ENCODE assay signal across 8 cellular contexts in the genomic region with DNA sequence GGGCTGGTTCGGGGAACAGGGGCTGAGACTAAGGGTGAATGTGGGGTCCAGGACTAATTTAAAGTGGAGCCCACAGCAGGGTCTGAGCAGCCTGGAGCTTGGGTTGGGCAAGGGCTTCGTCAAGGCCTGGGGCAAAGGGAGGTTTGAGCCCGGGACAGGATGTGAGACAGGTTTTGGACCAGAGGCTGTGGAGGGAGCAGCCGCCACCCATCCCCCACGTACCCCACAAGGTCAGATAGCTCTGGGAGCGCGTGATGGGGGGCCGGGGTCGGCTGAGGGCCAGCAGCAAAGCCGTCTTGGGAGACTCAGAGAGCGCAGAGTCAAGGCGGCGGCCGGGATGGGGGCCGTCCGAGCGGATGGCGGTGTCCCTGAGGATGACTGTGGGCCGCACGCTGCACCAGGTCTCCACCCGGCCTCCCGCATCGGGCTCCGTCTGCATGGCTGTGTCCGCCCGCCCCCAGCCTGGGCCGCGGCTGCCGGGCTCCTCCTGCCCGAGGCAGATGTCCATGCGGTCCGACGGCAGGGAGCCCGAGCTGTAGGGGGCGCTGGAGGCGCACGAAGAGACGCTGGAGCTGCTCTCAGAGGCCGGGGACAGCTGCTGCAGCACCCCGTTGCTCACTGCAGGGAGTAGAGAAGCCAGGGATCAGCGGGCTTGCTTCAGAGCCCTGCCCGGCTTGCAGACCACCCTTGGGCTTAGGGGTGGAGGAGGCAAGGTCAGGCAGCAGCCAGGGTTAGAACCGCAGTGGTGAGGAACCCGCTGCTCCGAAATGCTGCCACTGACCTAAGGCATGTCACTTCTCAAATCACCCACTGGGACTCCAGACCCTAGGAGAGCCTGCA. TPM values are rescaled to one million over a fixed set of nuclear protein-coding genes. Genes with fewer than 3 reads are reported as not detected.
DNase-seq lines count a peak whose midpoint lies in the region; ATAC-seq, FAIRE-seq and TF ChIP-seq lines count a peak whose summit lies in the region.

No MANE protein-coding gene starts in this region.

- intact Hi-C loops in sciatic nerve (cut with DNase I), result no loop called here

- TF ChIP-seq CTCF in MM.1S (IDR thresholded peaks at IDR 0.05; ENCODE audit: low read length), result peak; percentile 76
- TF ChIP-seq CTCF in astrocyte (IDR thresholded peaks at IDR 0.05; ENCODE audit: insufficient read depth, low read depth, low read length), result peak; percentile 56
- peak; percentile 89 for TF ChIP-seq CTCF in hepatocyte (IDR thresholded peaks at IDR 0.05; ENCODE audit: poor library complexity)

- peaks cover 2% of the 10 kb centered on the region for H3K36me3 Mint-ChIP-seq in astrocyte (ENCODE audit: low read depth, unreplicated experiment)

- H3K9ac ChIP-seq in MM.1S (ENCODE audit: low read length) (no peak overlapping the region), astrocyte (ENCODE audit: low read length) (no peak overlapping the region)

- H3K27ac ChIP-seq in MM.1S (ENCODE audit: low read length), result no peak overlapping the region
- H3K27ac ChIP-seq in astrocyte (ENCODE audit: low read depth, low read length), result no peak overlapping the region
- no peak overlapping the region for H3K27ac ChIP-seq in hepatocyte

- H3K4me3 ChIP-seq in MM.1S (ENCODE audit: low read length) (no peak overlapping the region; the same call in 1 of the 2 replicates), astrocyte (ENCODE audit: insufficient read depth, low read depth, low read length) (no peak overlapping the region), hepatocyte (no peak overlapping the region)

- peak overlapping the region; percentile 66 for H3K27ac Mint-ChIP-seq in astrocyte (ENCODE audit: unreplicated experiment)

- no peaks in the 10 kb centered on the region for H3K9me3 Mint-ChIP-seq in astrocyte (ENCODE audit: unreplicated experiment)

- H4K20me1 ChIP-seq in MM.1S (ENCODE audit: insufficient read depth, low read length) (no peaks in the 10 kb centered on the region), astrocyte (ENCODE audit: insufficient read depth, low read length) (no peaks in the 10 kb centered on the region), hepatocyte (ENCODE audit: insufficient read depth, poor library complexity, severe bottlenecking) (no peaks in the 10 kb centered on the region)

- WGBS in hepatocyte (ENCODE audit: low lambda C conversion rate, missing lambda C conversion rate), result 19% methylated on average over 42 of the region's 45 CpGs

- DNase-seq in GM03348 (ENCODE audit: low spot score) (peak; percentile 93), MM.1S (peak; percentile 68), T-helper 22 cell (ENCODE audit: low read depth) (peak; percentile 30), astrocyte (ENCODE audit: low read depth) (peak; percentile 45), hepatocyte (ENCODE audit: low spot score) (peak; percentile 94), sciatic nerve (ENCODE audit: low spot score) (peak; percentile 92), NK-92 (lab: John Stamatoyannopoulos, UW; ENCODE audit: unreplicated experiment) (no peak)

- FAIRE-seq in astrocyte (lab: Jason Lieb, UNC), result no peak

- H3K4me2 ChIP-seq in MM.1S (ENCODE audit: low read depth, low read length) (peak overlapping the region; percentile 31; the same call in 1 of the 2 replicates), astrocyte (ENCODE audit: low read length) (peak overlapping the region; percentile 51), hepatocyte (peak overlapping the region; percentile 69)

- ATAC-seq in sciatic nerve (peak; percentile 72), HG02571 (IDR thresholded peaks at IDR 0.05; ENCODE audit: unreplicated experiment) (no peak)

- H3K4me1 ChIP-seq in MM.1S (ENCODE audit: low read length), result 0 out of 2 replicates have a peak, but pooled peaks cover 3% of the 10 kb centered on the region
- peaks cover 25% of the 10 kb centered on the region for H3K4me1 ChIP-seq in astrocyte (ENCODE audit: insufficient read depth, low read length)
- peaks cover 9% of the 10 kb centered on the region for H3K4me1 ChIP-seq in hepatocyte (ENCODE audit: insufficient read depth)

- H3K9me2 ChIP-seq in MM.1S (replicated peaks; ENCODE audit: insufficient read depth, low read length), result no peaks in the 10 kb centered on the region
- H3K9me2 ChIP-seq in hepatocyte (replicated peaks; ENCODE audit: insufficient read depth), result no peaks in the 10 kb centered on the region

- peaks cover 17% of the 10 kb centered on the region for H3K4me1 Mint-ChIP-seq in astrocyte (ENCODE audit: low read depth, unreplicated experiment)

- no peaks in the 10 kb centered on the region for H3K36me3 ChIP-seq in MM.1S (replicated peaks; ENCODE audit: insufficient read depth, low read length)
- no peaks in the 10 kb centered on the region for H3K36me3 ChIP-seq in astrocyte (ENCODE audit: insufficient read depth, low read length)
- H3K36me3 ChIP-seq in hepatocyte (replicated peaks; ENCODE audit: insufficient read depth, low read depth), result no peaks in the 10 kb centered on the region

- H3K9me3 ChIP-seq in MM.1S (replicated peaks; ENCODE audit: insufficient read depth, low read length), result no peaks in the 10 kb centered on the region
- H3K9me3 ChIP-seq in astrocyte (ENCODE audit: insufficient read depth, low read depth, low read length), result no peaks in the 10 kb centered on the region
- H3K9me3 ChIP-seq in hepatocyte (ENCODE audit: low read depth), result no peaks in the 10 kb centered on the region

- peaks cover 42% of the 10 kb centered on the region for H3K27me3 ChIP-seq in MM.1S (replicated peaks; ENCODE audit: insufficient read depth, low read length)
- no peaks in the 10 kb centered on the region for H3K27me3 ChIP-seq in astrocyte (ENCODE audit: insufficient read depth, low read length)
- peaks cover 4% of the 10 kb centered on the region for H3K27me3 ChIP-seq in hepatocyte

- peak overlapping the region; percentile 71 for H3K4me3 Mint-ChIP-seq in astrocyte (ENCODE audit: unreplicated experiment)

- H3K79me2 ChIP-seq in MM.1S (ENCODE audit: low read length), result no peaks in the 10 kb centered on the region
- no peaks in the 10 kb centered on the region for H3K79me2 ChIP-seq in astrocyte (ENCODE audit: insufficient read depth, low read length)
- no peaks in the 10 kb centered on the region for H3K79me2 ChIP-seq in hepatocyte

- H3F3A ChIP-seq in MM.1S (ENCODE audit: insufficient read depth, low read length), result no peaks in the 10 kb centered on the region

- H2AFZ ChIP-seq in MM.1S (ENCODE audit: low read length) (no peak overlapping the region), astrocyte (ENCODE audit: low read depth, low read length) (peak overlapping the region; percentile 40), hepatocyte (no peak overlapping the region)

- H3K27me3 Mint-ChIP-seq in astrocyte (ENCODE audit: low read depth, unreplicated experiment), result peaks cover 31% of the 10 kb centered on the region

RNA-seq across cellular contexts. Expression of gene PDZD7, which starts 12.1 kb away (rescaled TPM):
- total RNA-seq in astrocyte (2.2 and 4.5 TPM in 2 replicates), hepatocyte (2.5 and 6.0 TPM in 2 replicates), sciatic nerve (3.8 TPM)
- 8.4 and 10.5 TPM in 2 replicates for polyA plus RNA-seq in hepatocyte

RNA-seq across cellular contexts. Expression of gene SFXN3, which starts 12.2 kb away (rescaled TPM):
- 59.2 and 68.3 TPM in 2 replicates for total RNA-seq in astrocyte
- total RNA-seq in hepatocyte, result 92.4 and 102 TPM in 2 replicates
- 93.6 and 126 TPM in 2 replicates for polyA plus RNA-seq in hepatocyte
- total RNA-seq in sciatic nerve, result 58.9 TPM

RNA-seq across cellular contexts. Expression of gene LZTS2, which starts 19.2 kb away (rescaled TPM):
- total RNA-seq in astrocyte (69.9 and 73.9 TPM in 2 replicates), hepatocyte (62.9 and 73.6 TPM in 2 replicates), sciatic nerve (78.6 TPM)
- polyA plus RNA-seq in hepatocyte, result 88.5 and 90.7 TPM in 2 replicates

RNA-seq across cellular contexts. Expression of gene TWNK, which starts 31.5 kb away (rescaled TPM):
- total RNA-seq in astrocyte (12.9 TPM in 2 replicates), hepatocyte (3.2 and 5.0 TPM in 2 replicates), sciatic nerve (5.9 TPM)
- polyA plus RNA-seq in hepatocyte, result 4.0 and 5.1 TPM in 2 replicates

RNA-seq across cellular contexts. Expression of gene MRPL43, which starts 31.5 kb away (rescaled TPM):
- total RNA-seq in astrocyte, result 61.3 and 75.1 TPM in 2 replicates
- 60.1 and 65.9 TPM in 2 replicates for total RNA-seq in hepatocyte
- polyA plus RNA-seq in hepatocyte, result 111 and 112 TPM in 2 replicates
- 84.8 TPM for total RNA-seq in sciatic nerve
